Comparison of ENCODE assay signal across 9 cellular contexts in genomic region chr3:46651084-46651483, GRCh38. TPM values are rescaled to one million over a fixed set of nuclear protein-coding genes. Genes with fewer than 3 reads are reported as not detected.
"Had no signal": no experiment of that assay in that cellular context is flagged by ENCODE, and none has a peak within 500 bp of the region (broad histone marks: within the 10 kb centered on the region; RNA-seq: fewer than 3 reads in every experiment).

No MANE protein-coding gene starts in this region.

- ATAC-seq: GM12878 had no signal

- FAIRE-seq: G401.6, GM12878, GM12891, GM12892, GM18507, GM19239 had no signal

- H3K4me3 ChIP-seq: GM12878 had no signal

- DNase-seq: GDM1, GF-D8 had no signal

RNA-seq across cellular contexts. Expression of gene FAM240A, which starts 38.8 kb away (rescaled TPM):
- total RNA-seq: G401, GM12878 had no signal
- polyA plus RNA-seq: GM12878 had no signal

RNA-seq across cellular contexts. Expression of gene TMIE, which starts 50.1 kb away (rescaled TPM):
- total RNA-seq: G401, GM12878 had no signal
- polyA plus RNA-seq: GM12878 had no signal
